20 cellular contexts compared by ENCODE assay signal in genomic region chr16:85175724-85176233, GRCh38.
A peak's percentile ranks its signal among the peaks of the same experiment; 100 is the strongest.
DNase-seq lines count a peak whose midpoint lies in the region; ATAC-seq, FAIRE-seq and TF ChIP-seq lines count a peak whose summit lies in the region.
"Had no signal": no experiment of that assay in that cellular context is flagged by ENCODE, and none has a peak within 500 bp of the region (broad histone marks: within the 10 kb centered on the region; RNA-seq: fewer than 3 reads in every experiment).

No MANE protein-coding gene starts in this region.

- POLR2A ChIA-PET in K562 (lab: Yijun Ruan, JAX): interaction anchor here (0.7 to 1.8 kb wide), 4 partner anchors 13 to 90 kb away, joined by 3 to 11 read pairs (median 4); no protein-coding TSS in a partner anchor

- no TSS peak for BruUV-seq in K562 (replicated peaks; lab: Mats Ljungman, UMichigan)

- WGBS in GM23248 (ENCODE audit: low coverage in 1 of 2, low lambda C conversion rate in 2 of 2, missing lambda C conversion rate in 2 of 2), 2 experiments: 86 to 87% methylated on average over 10 of the region's 10 CpGs
- 87% methylated on average over 10 of the region's 10 CpGs for WGBS in K562 (ENCODE audit: insufficient coverage, low coverage, missing lambda C conversion rate)
- WGBS in esophagus muscularis mucosa: 96% methylated on average over 10 of the region's 10 CpGs

- no peaks in the 10 kb centered on the region for H3K9me2 ChIP-seq in GM23248 (ENCODE audit: insufficient read depth)

- ATAC-seq in K562: no peak
- ATAC-seq: Right ventricle myocardium inferior, SK-N-SH treated with all-trans-retinoic acid at 6 μM for 48 hours had no signal

- CTCF ChIA-PET in K562 (lab: Yijun Ruan, JAX; ENCODE audit: low intra/inter-chr PET ratio): no interaction called here

- peaks cover 86% of the 10 kb centered on the region for H3K4me1 Mint-ChIP-seq in nephron

- no peaks in the 10 kb centered on the region for H3K9me3 Mint-ChIP-seq in nephron
- H3K9me3 Mint-ChIP-seq: CD4-positive, alpha-beta T cell had no signal

- peaks cover 34% of the 10 kb centered on the region for H3F3A ChIP-seq in GM23248 (ENCODE audit: insufficient read depth)

- H3K4me2 ChIP-seq in GM23248 (ENCODE audit: unreplicated experiment): no peak overlapping the region
- no peak overlapping the region for H3K4me2 ChIP-seq in K562 (ENCODE audit: insufficient read depth, low read length)

- H3K9ac ChIP-seq in GM23248 (peak overlapping the region; percentile 93; the same call in 1 of the 2 replicates), K562 (ENCODE audit: insufficient read depth in 1 of 2, low read depth in 2 of 2, low read length in 2 of 2) (peak overlapping the region in 1 of 2 experiments; percentile 4; a peak in 1 of 4 replicates)

- FAIRE-seq in K562 (lab: Jason Lieb, UNC): no peak
- FAIRE-seq: D721Med, GM18507, H54 had no signal

- no peaks in the 10 kb centered on the region for H3K9me1 ChIP-seq in K562 (ENCODE audit: control insufficient read depth, insufficient read depth, low read length)

- H3K9me3 ChIP-seq in GM23248 (ENCODE audit: low read depth) (no peaks in the 10 kb centered on the region), K562 (replicated peaks; ENCODE audit: control insufficient read depth, insufficient read depth, low read depth, low read length) (no peaks in the 10 kb centered on the region), esophagus muscularis mucosa (no peaks in the 10 kb centered on the region)
- H3K9me3 ChIP-seq: BE2C, MG63, SJCRH30 had no signal

- peaks cover 43% of the 10 kb centered on the region for H3K4me1 ChIP-seq in GM23248 (ENCODE audit: insufficient read depth)
- peaks cover 43 to 71% of the 10 kb centered on the region in 2 experiments for H3K4me1 ChIP-seq in K562 (replicated peaks in 1 of 2; ENCODE audit: control insufficient read depth in 2 of 2, insufficient read depth in 2 of 2, low read length in 2 of 2)
- H3K4me1 ChIP-seq in esophagus muscularis mucosa: peaks cover 56 to 68% (median 66%) of the 10 kb centered on the region in 4 donors

- H3K79me2 ChIP-seq in GM23248 (ENCODE audit: insufficient read depth): peaks cover 93% of the 10 kb centered on the region
- peaks cover 97% of the 10 kb centered on the region for H3K79me2 ChIP-seq in K562 (ENCODE audit: control insufficient read depth, insufficient read depth, low read length)

- H4K20me1 ChIP-seq in GM23248 (ENCODE audit: insufficient read depth): no peaks in the 10 kb centered on the region
- H4K20me1 ChIP-seq in K562 (replicated peaks; ENCODE audit: control insufficient read depth, insufficient read depth, low read length): peaks cover 76% of the 10 kb centered on the region

- TF ChIP-seq RAD21 in K562 (CRISPR knock-in tag; conservative IDR thresholded peaks at IDR 0.05 in 1 of 2, IDR thresholded peaks at IDR 0.05 in 1 of 2): no peak

- no peaks in the 10 kb centered on the region for H3K27me3 ChIP-seq in GM23248 (replicated peaks; ENCODE audit: insufficient read depth)
- H3K27me3 ChIP-seq in K562 (ENCODE audit: control insufficient read depth in 2 of 2, insufficient read depth in 2 of 2, low read length in 2 of 2): no peaks in the 10 kb centered on the region
- H3K27me3 ChIP-seq in esophagus muscularis mucosa: no peaks in the 10 kb centered on the region
- H3K27me3 ChIP-seq: BE2C, MG63, SJCRH30 had no signal

- peaks cover 36% of the 10 kb centered on the region for H3K36me3 Mint-ChIP-seq in nephron (ENCODE audit: low read depth)

- no peak overlapping the region for H2AFZ ChIP-seq in GM23248
- no peak overlapping the region for H2AFZ ChIP-seq in K562 (ENCODE audit: low read depth, low read length)
- H2AFZ ChIP-seq: PC-9 had no signal

- peak overlapping the region in 2 of 3 experiments; percentile 57 to 74 for H3K27ac Mint-ChIP-seq in nephron
- H3K27ac Mint-ChIP-seq: CD4-positive, alpha-beta T cell had no signal

- H3K27ac ChIP-seq in GM23248 (peak overlapping the region; percentile 98; the same call in 1 of the 2 replicates), K562 (ENCODE audit: extremely low read depth, low read depth, low read length) (no peak overlapping the region), esophagus muscularis mucosa (replicated peaks in 1 of 4) (no peak overlapping the region)
- H3K27ac ChIP-seq: PC-9, SJCRH30 had no signal

- intact Hi-C loops in K562 (cut with micrococcal nuclease): no loop called here
- intact Hi-C loops in esophagus muscularis mucosa (cut with DNase I): no loop called here

- TF ChIP-seq EP300 in K562 (IDR thresholded peaks at IDR 0.05; ENCODE audit: low read length) (no peak), esophagus muscularis mucosa (IDR thresholded peaks at IDR 0.05) (no peak)

- TF ChIP-seq POLR2A in K562 (conservative IDR thresholded peaks at IDR 0.05): no peak
- TF ChIP-seq POLR2A in esophagus muscularis mucosa (IDR thresholded peaks at IDR 0.05; ENCODE audit: low read depth): no peak

- TF ChIP-seq CTCF in K562 (IDR thresholded peaks at IDR 0.05 in 2 of 3, conservative IDR thresholded peaks at IDR 0.05 in 1 of 3; ENCODE audit: insufficient read depth in 2 of 3, low read depth in 1 of 3, low read length in 3 of 3) (no peak), nephron (IDR thresholded peaks at IDR 0.05; ENCODE audit: unreplicated experiment in 3 of 3) (no peak), esophagus muscularis mucosa (IDR thresholded peaks at IDR 0.05) (no peak)

- H3K36me3 ChIP-seq in GM23248 (ENCODE audit: low read depth): no peaks in the 10 kb centered on the region
- H3K36me3 ChIP-seq in K562 (ENCODE audit: control insufficient read depth, insufficient read depth, low read length): peaks cover 48% of the 10 kb centered on the region; the same call in 1 of the 3 replicates
- H3K36me3 ChIP-seq in esophagus muscularis mucosa: no peaks in the 10 kb centered on the region

- H3K4me3 Mint-ChIP-seq in nephron: peak overlapping the region in 2 of 3 experiments; percentile 44 to 67
- H3K4me3 Mint-ChIP-seq: CD4-positive, alpha-beta T cell had no signal

- H3K27me3 Mint-ChIP-seq in nephron (ENCODE audit: low read depth): peaks cover 13% of the 10 kb centered on the region

- in situ Hi-C loops in GM23248 (cut with MboI): no loop called here
- in situ Hi-C loops in K562 (cut with MboI): no loop called here

- no peak overlapping the region for H3K4me3 ChIP-seq in GM23248
- H3K4me3 ChIP-seq in K562: no peak overlapping the region
- H3K4me3 ChIP-seq in esophagus muscularis mucosa: no peak overlapping the region
- H3K4me3 ChIP-seq: MG63, PC-9, SJCRH30 had no signal

- DNase-seq in GM23248 (no peak), K562 (ENCODE audit: extremely low read depth in 1 of 4, low spot score in 3 of 4) (no peak), pons (ENCODE audit: low spot score) (no peak), dermis blood vessel endothelial cell (no peak), esophagus muscularis mucosa (ENCODE audit: extremely low spot score) (no peak), ureter (ENCODE audit: low spot score) (no peak)
- DNase-seq: CD4-positive, alpha-beta T cell; MG63; NCI-H2029 treated with DMSO at 0.1 percent for 48 hours; NCI-H446 treated with DMSO at 0.1 percent for 48 hours; NCI-H526 had no signal

TF ChIP-seq in K562, 482 proteins besides CTCF, POLR2A, EP300 and RAD21 (continues in another document):
- TF ChIP-seq KDM1A (IDR thresholded peaks at IDR 0.05): peak in 1 of 2 experiments; percentile 55; a peak in 2 of 4 replicates
- TF ChIP-seq MBD2 (IDR thresholded peaks at IDR 0.05; ENCODE audit: borderline replicate concordance, low read depth): no peak
- TF ChIP-seq BCOR (IDR thresholded peaks at IDR 0.05): peak; percentile 55
- 0 out of 2 replicates have a peak, but pooled peaks have one; percentile 4 for TF ChIP-seq TGIF2 (CRISPR knock-in tag; IDR thresholded peaks at IDR 0.05)
- 0 out of 2 replicates have a peak, but pooled peaks have one; percentile 9 for TF ChIP-seq SMARCA5 (IDR thresholded peaks at IDR 0.05)
- no peak for TF ChIP-seq STAT5A (IDR thresholded peaks at IDR 0.05; ENCODE audit: borderline replicate concordance, low read length)
- TF ChIP-seq CREB5 (CRISPR knock-in tag; IDR thresholded peaks at IDR 0.05): no peak
- TF ChIP-seq RBM25 (IDR thresholded peaks at IDR 0.05; ENCODE audit: low read depth, low read length, severe bottlenecking): peak; percentile 62
- TF ChIP-seq ZNF121 (CRISPR knock-in tag; conservative IDR thresholded peaks at IDR 0.05): peak; percentile 20
